Comparison of ENCODE assay signal across 8 cellular contexts in genomic region chr4:73308286-73308685, GRCh38.
DNase-seq lines count a peak whose midpoint lies in the region; ATAC-seq and TF ChIP-seq lines count a peak whose summit lies in the region.

No MANE protein-coding gene starts in this region.

- TF ChIP-seq CTCF in RWPE2 (IDR thresholded peaks at IDR 0.05; ENCODE audit: poor library complexity, severe bottlenecking): peak; percentile 61

- peak; percentile 29 for DNase-seq in DMS114 treated with DMSO at 0.1 percent for 48 hours (lab: John Stamatoyannopoulos, UW; ENCODE audit: unreplicated experiment)
- no peak for DNase-seq in RWPE2 (ENCODE audit: low spot score)
- DNase-seq in iPS-NIHi7 (ENCODE audit: extremely low spot score): peak; percentile 13
- DNase-seq in NK-92 treated with Interleukin-12 subunit alpha and Interleukin-12 subunit beta, amount 100 ng/mL, for 24 hours (lab: John Stamatoyannopoulos, UW): no peak
- no peak for DNase-seq in amniotic stem cell (lab: John Stamatoyannopoulos, UW)

- no peak overlapping the region for H3K27ac ChIP-seq in RWPE2 (ENCODE audit: poor library complexity, severe bottlenecking)

- H3K27me3 ChIP-seq in RWPE2 (ENCODE audit: insufficient read depth, poor library complexity, severe bottlenecking): no peaks in the 10 kb centered on the region

- ATAC-seq in HG02852 (IDR thresholded peaks at IDR 0.05; ENCODE audit: unreplicated experiment) (peak; percentile 70), RWPE2 (ENCODE audit: low read depth) (peak; percentile 53; the same call in 1 of the 3 replicates), HG02840 (IDR thresholded peaks at IDR 0.05; ENCODE audit: low FRiP score, unreplicated experiment) (no peak), GM19035 (IDR thresholded peaks at IDR 0.05; ENCODE audit: unreplicated experiment) (no peak)

- no peaks in the 10 kb centered on the region for H3K36me3 ChIP-seq in RWPE2 (ENCODE audit: low read depth)

- H3K4me3 ChIP-seq in RWPE2 (ENCODE audit: severe bottlenecking): no peak overlapping the region

- no peaks in the 10 kb centered on the region for H3K9me3 ChIP-seq in RWPE2 (ENCODE audit: severe bottlenecking)

- H3K4me1 ChIP-seq in RWPE2 (ENCODE audit: insufficient read depth, poor library complexity, severe bottlenecking): peaks cover 7% of the 10 kb centered on the region

Comparison
In these comparisons a context has a peak if more than half of its experiments do, and no peak if none do; other contexts are left out.
1. DNase-seq: peak in DMS114 treated with DMSO at 0.1 percent for 48 hours (single experiment) and iPS-NIHi7 (single experiment); none in RWPE2 (single experiment), NK-92 treated with Interleukin-12 subunit alpha and Interleukin-12 subunit beta, amount 100 ng/mL, for 24 hours (single experiment) and amniotic stem cell (single experiment).
2. ATAC-seq: peak in HG02852 (single experiment) and RWPE2 (single experiment); none in HG02840 (single experiment) and GM19035 (single experiment).